Comparison of ENCODE assay signal across 17 cellular contexts in genomic region chr2:19722486-19723420, GRCh38.
DNase-seq lines count a peak whose midpoint lies in the region; TF ChIP-seq lines count a peak whose summit lies in the region.
"Had no signal": no experiment of that assay in that cellular context is flagged by ENCODE, and none has a peak within 500 bp of the region (broad histone marks: within the 10 kb centered on the region; RNA-seq: fewer than 3 reads in every experiment).

No MANE protein-coding gene starts in this region.

- peak overlapping the region; percentile 39 for H2BK15ac ChIP-seq in mesenchymal stem cell (ENCODE audit: low read depth, poor library complexity, severe bottlenecking)

- no peak for TF ChIP-seq CTCF in breast epithelium (IDR thresholded peaks at IDR 0.05)
- TF ChIP-seq CTCF in mammary epithelial cell (conservative IDR thresholded peaks at IDR 0.05 in 1 of 2, IDR thresholded peaks at IDR 0.05 in 1 of 2; ENCODE audit: extremely low read depth in 1 of 2, insufficient read depth in 1 of 2, low read depth in 1 of 2, low read length in 2 of 2), result no peak

- H3K36me3 Mint-ChIP-seq in activated naive CD4-positive, alpha-beta T cell treated with anti-CD3 and anti-CD28 coated beads for 36 hours (ENCODE audit: low read depth), result no peaks in the 10 kb centered on the region
- H3K36me3 Mint-ChIP-seq: activated naive CD4-positive, alpha-beta T cell treated with anti-CD3 and anti-CD28 coated beads, Interleukin-2, amount 50 U/mL, for 72 hours had no signal

- H3K79me2 ChIP-seq in mammary epithelial cell (ENCODE audit: insufficient read depth, low read length), result no peaks in the 10 kb centered on the region

- H2AK5ac ChIP-seq in mesenchymal stem cell (ENCODE audit: low read length, severe bottlenecking), result no peak overlapping the region

- H3K4me1 ChIP-seq in breast epithelium (no peaks in the 10 kb centered on the region), mammary epithelial cell (ENCODE audit: insufficient read depth, low read length) (no peaks in the 10 kb centered on the region), mesenchymal stem cell (ENCODE audit: control insufficient read depth, insufficient read depth, low read depth, low read length) (peaks cover 3% of the 10 kb centered on the region)
- H3K4me1 ChIP-seq: SJSA1 had no signal

- no peak overlapping the region for H3K4me3 Mint-ChIP-seq in activated naive CD4-positive, alpha-beta T cell treated with anti-CD3 and anti-CD28 coated beads for 36 hours
- H3K4me3 Mint-ChIP-seq: activated B cell treated with CpG ODN at 0.5 μM for 24 hours, GM23338 had no signal

- H3K9me3 ChIP-seq in breast epithelium (no peaks in the 10 kb centered on the region), mammary epithelial cell (replicated peaks; ENCODE audit: insufficient read depth, low read length) (no peaks in the 10 kb centered on the region), mesenchymal stem cell (ENCODE audit: control insufficient read depth, low read length) (no peaks in the 10 kb centered on the region)
- H3K9me3 ChIP-seq: SJSA1 had no signal

- no peaks in the 10 kb centered on the region for H3K9me3 Mint-ChIP-seq in activated naive CD4-positive, alpha-beta T cell treated with anti-CD3 and anti-CD28 coated beads for 36 hours
- H3K9me3 Mint-ChIP-seq: activated naive CD4-positive, alpha-beta T cell treated with anti-CD3 and anti-CD28 coated beads, Interleukin-2, amount 50 U/mL, for 72 hours; GM23338 had no signal

- no peak overlapping the region for H3K9ac ChIP-seq in mammary epithelial cell (ENCODE audit: insufficient read depth, low read length)
- peak overlapping the region; percentile 45 for H3K9ac ChIP-seq in mesenchymal stem cell (ENCODE audit: low read length)

- H3K23ac ChIP-seq in mesenchymal stem cell (ENCODE audit: low read length in 2 of 2), result peak overlapping the region in 1 of 2 experiments; percentile 49

- BruUV-seq in mammary epithelial cell (replicated peaks; lab: Mats Ljungman, UMichigan), result no TSS peak

- WGBS in mammary epithelial cell (ENCODE audit: low coverage, missing lambda C conversion rate), result 80% methylated on average over 9 of the region's 10 CpGs
- 84% methylated on average over 6 of the region's 10 CpGs for WGBS in mesenchymal stem cell

- in situ Hi-C loops in mammary epithelial cell (cut with MboI; ENCODE audit: low sequenced_read_pairs in 2 of 2), result no loop called here

- peak overlapping the region; percentile 49 to 99 for H2BK12ac ChIP-seq in mesenchymal stem cell (ENCODE audit: low read length in 2 of 2)

- peaks cover 2% of the 10 kb centered on the region for H3K27me3 Mint-ChIP-seq in activated naive CD4-positive, alpha-beta T cell treated with anti-CD3 and anti-CD28 coated beads for 36 hours (ENCODE audit: low read depth)
- H3K27me3 Mint-ChIP-seq: activated B cell treated with CpG ODN at 0.5 μM for 24 hours had no signal

- dilution Hi-C loops in mammary epithelial cell (cut with HindIII; ENCODE audit: low sequenced_read_pairs), result no loop called here

- no peaks in the 10 kb centered on the region for H4K20me1 ChIP-seq in mammary epithelial cell (ENCODE audit: insufficient read depth, low read length)

- H3K27ac Mint-ChIP-seq in activated naive CD4-positive, alpha-beta T cell treated with anti-CD3 and anti-CD28 coated beads for 36 hours, result no peak overlapping the region
- H3K27ac Mint-ChIP-seq: activated B cell treated with CpG ODN at 0.5 μM for 24 hours; activated naive CD4-positive, alpha-beta T cell treated with anti-CD3 and anti-CD28 coated beads, Interleukin-2, amount 50 U/mL, for 72 hours; GM23338 had no signal

- DNase-seq in breast epithelium (ENCODE audit: low spot score in 2 of 2) (no peak), mammary epithelial cell (no peak), astrocyte of the hippocampus (ENCODE audit: low read depth, low spot score) (peak; percentile 23), mesenchymal stem cell (peak; percentile 64), AG08396 (ENCODE audit: low spot score) (no peak), HK-2 (ENCODE audit: unreplicated experiment) (no peak), caudate nucleus (lab: John Stamatoyannopoulos, UW) (no peak)
- no peak for DNase-seq in activated naive CD4-positive, alpha-beta T cell treated with anti-CD3 and anti-CD28 coated beads for 36 hours
- DNase-seq: activated B cell treated with CpG ODN at 0.5 μM for 24 hours; activated T-cell treated with anti-CD3 and anti-CD28 coated beads, Interleukin-2, amount 50 U/mL, for 48 hours; KBM-7; midbrain; NCI-H2029 treated with DMSO at 0.1 percent for 48 hours; NCI-H526 treated with DMSO at 0.1 percent for 48 hours had no signal

- H3K27ac ChIP-seq in breast epithelium (peak overlapping the region; percentile 42 to 44), mammary epithelial cell (ENCODE audit: insufficient read depth, low read depth, low read length) (no peak overlapping the region), mesenchymal stem cell (ENCODE audit: low read length, poor library complexity, severe bottlenecking) (no peak overlapping the region), caudate nucleus (ENCODE audit: low read depth, low read length) (no peak overlapping the region)
- H3K27ac ChIP-seq: SJSA1 had no signal

- H4K91ac ChIP-seq in mesenchymal stem cell (ENCODE audit: low read length), result peak overlapping the region; percentile 80

- H2AFZ ChIP-seq in mammary epithelial cell (ENCODE audit: low read depth, low read length) (no peak overlapping the region), mesenchymal stem cell (ENCODE audit: low read depth, low read length) (no peak overlapping the region)
- H2AFZ ChIP-seq: GM23338 had no signal

- no peaks in the 10 kb centered on the region for H3K27me3 ChIP-seq in breast epithelium
- no peaks in the 10 kb centered on the region for H3K27me3 ChIP-seq in mammary epithelial cell (ENCODE audit: insufficient read depth, low read length)
- H3K27me3 ChIP-seq in mesenchymal stem cell (ENCODE audit: control insufficient read depth in 1 of 2, insufficient read depth in 1 of 2, low read length in 2 of 2), result peaks cover 0 to 7% of the 10 kb centered on the region in 2 experiments
- H3K27me3 ChIP-seq: SJSA1 had no signal

- H2BK120ac ChIP-seq in mesenchymal stem cell (ENCODE audit: low read depth, low read length), result no peak overlapping the region

- TF ChIP-seq POLR2A in breast epithelium (IDR thresholded peaks at IDR 0.05), result no peak

- no peak overlapping the region for H2BK5ac ChIP-seq in mesenchymal stem cell (ENCODE audit: low read depth, low read length, poor library complexity, severe bottlenecking)

- CTCF ChIA-PET in mammary epithelial cell (lab: Charles Lee; ENCODE audit: low non-redundant PET), result no interaction called here
- CTCF ChIA-PET in activated naive CD4-positive, alpha-beta T cell treated with anti-CD3 and anti-CD28 coated beads for 36 hours (lab: Charles Lee), result no interaction called here

- peak overlapping the region; percentile 45 for H4K8ac ChIP-seq in mesenchymal stem cell (ENCODE audit: low read length)

- H3K36me3 ChIP-seq in breast epithelium, result no peaks in the 10 kb centered on the region
- no peaks in the 10 kb centered on the region for H3K36me3 ChIP-seq in mammary epithelial cell (ENCODE audit: insufficient read depth, low read length)
- no peaks in the 10 kb centered on the region for H3K36me3 ChIP-seq in mesenchymal stem cell (ENCODE audit: control insufficient read depth in 1 of 2, insufficient read depth in 2 of 2, low read depth in 1 of 2, low read length in 2 of 2)
- H3K36me3 ChIP-seq: SJSA1 had no signal

- peak overlapping the region; percentile 82 to 93 for H3K18ac ChIP-seq in mesenchymal stem cell (ENCODE audit: low read depth in 1 of 2, low read length in 2 of 2)

- H3K4me3 ChIP-seq in breast epithelium (no peak overlapping the region), mammary epithelial cell (replicated peaks in 1 of 3; ENCODE audit: insufficient read depth in 1 of 3, low read depth in 2 of 3, low read length in 3 of 3) (no peak overlapping the region), mesenchymal stem cell (ENCODE audit: insufficient read depth in 1 of 2, low read depth in 1 of 2, low read length in 2 of 2) (no peak overlapping the region)
- H3K4me3 ChIP-seq: GM23338, SJSA1 had no signal

- H3K79me1 ChIP-seq in mesenchymal stem cell (replicated peaks; ENCODE audit: low read length, poor library complexity, severe bottlenecking), result no peaks in the 10 kb centered on the region

- H3K4ac ChIP-seq in mesenchymal stem cell (ENCODE audit: low read depth in 1 of 2, low read length in 2 of 2), result peak overlapping the region in 1 of 2 experiments; percentile 75

- no peaks in the 10 kb centered on the region for H3K4me1 Mint-ChIP-seq in activated naive CD4-positive, alpha-beta T cell treated with anti-CD3 and anti-CD28 coated beads for 36 hours (ENCODE audit: low read depth)
- H3K4me1 Mint-ChIP-seq: activated B cell treated with CpG ODN at 0.5 μM for 24 hours, GM23338 had no signal

- H3K4me2 ChIP-seq in mammary epithelial cell (ENCODE audit: insufficient read depth, low read depth, low read length) (no peak overlapping the region), mesenchymal stem cell (ENCODE audit: low read length, poor library complexity, severe bottlenecking) (no peak overlapping the region)
- H3K4me2 ChIP-seq: GM23338 had no signal

- intact Hi-C loops in breast epithelium (cut with DNase I; ENCODE audit: low total_unique reads) (no loop called here), mammary epithelial cell (cut with micrococcal nuclease) (no loop called here)
- intact Hi-C loops in activated naive CD4-positive, alpha-beta T cell treated with anti-CD3 and anti-CD28 coated beads for 36 hours (cut with micrococcal nuclease), result no loop called here

- H3K14ac ChIP-seq in mesenchymal stem cell (ENCODE audit: low read length in 2 of 2), result peak overlapping the region in 1 of 2 experiments; percentile 97

Comparison
In these comparisons a context has a peak if more than half of its experiments do, and no peak if none do; other contexts are left out.
1. H3K27ac ChIP-seq: peak in breast epithelium (2 of 2); none in mammary epithelial cell (single experiment), mesenchymal stem cell (single experiment) and caudate nucleus (single experiment).
2. DNase-seq: peak in astrocyte of the hippocampus (single experiment) and mesenchymal stem cell (single experiment); none in breast epithelium (0 of 2), mammary epithelial cell (single experiment), AG08396 (single experiment), HK-2 (single experiment), caudate nucleus (0 of 61) and activated naive CD4-positive, alpha-beta T cell treated with anti-CD3 and anti-CD28 coated beads for 36 hours (single experiment).